ENCODE assay signal across 16 cellular contexts in the genomic region with DNA sequence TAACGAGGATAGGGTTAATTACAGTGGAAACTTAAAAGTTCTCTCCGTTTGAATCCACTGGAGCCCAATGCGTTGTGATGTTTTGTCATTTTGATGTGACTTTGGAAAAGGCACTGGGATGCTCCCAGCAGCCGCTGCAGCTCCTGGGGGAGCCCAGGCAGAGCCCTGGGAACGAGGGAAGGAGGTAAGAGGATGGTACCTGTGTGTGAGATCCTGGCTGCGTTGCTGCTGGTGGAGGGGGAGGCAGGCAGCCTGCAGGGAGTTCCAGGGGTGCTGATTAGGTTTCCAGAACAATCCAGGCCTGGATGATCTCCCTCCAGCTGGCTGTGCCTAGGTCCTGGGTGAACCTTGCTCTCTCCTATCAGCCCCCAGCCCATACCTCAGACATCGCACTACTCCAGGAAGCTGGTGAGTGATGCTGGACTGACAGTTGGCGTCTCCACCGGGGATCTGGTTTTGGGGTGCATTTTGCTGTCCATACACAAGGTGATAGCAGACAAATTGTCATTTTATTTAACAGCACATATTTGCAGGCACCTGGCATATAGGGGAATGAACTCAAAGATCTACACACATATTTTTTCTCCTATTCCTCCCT.
A peak's percentile ranks its signal among the peaks of the same experiment; 100 is the strongest.
DNase-seq lines count a peak whose midpoint lies in the region; ATAC-seq, FAIRE-seq and TF ChIP-seq lines count a peak whose summit lies in the region.
"Had no signal": no experiment of that assay in that cellular context is flagged by ENCODE, and none has a peak within 500 bp of the region (broad histone marks: within the 10 kb centered on the region; RNA-seq: fewer than 3 reads in every experiment).

No MANE protein-coding gene starts in this region.

- 60% methylated on average over 9 of the region's 9 CpGs for WGBS in liver

- H2AFZ ChIP-seq in Karpas-422 (ENCODE audit: low read length) = no peak overlapping the region

- H3K27ac ChIP-seq in VCaP (peak overlapping the region; percentile 97), liver (ENCODE audit: low read depth in 1 of 2, low read length in 2 of 2) (peak overlapping the region; percentile 36 to 71), Karpas-422 (ENCODE audit: low read length) (no peak overlapping the region)
- H3K27ac ChIP-seq: BLaER1, GM23248 had no signal

- H3K27me3 ChIP-seq in H7 (ENCODE audit: control insufficient read depth, insufficient read depth, low read length) (no peaks in the 10 kb centered on the region), liver (ENCODE audit: control insufficient read depth in 4 of 4, insufficient read depth in 4 of 4, low read length in 3 of 4) (no peaks in the 10 kb centered on the region), Karpas-422 (ENCODE audit: low read length) (no peaks in the 10 kb centered on the region)
- H3K27me3 ChIP-seq: BLaER1 had no signal

- no peaks in the 10 kb centered on the region for H4K20me1 ChIP-seq in Karpas-422 (ENCODE audit: insufficient read depth, low read depth, low read length)
- H4K20me1 ChIP-seq: BLaER1 had no signal

- H3K9me3 ChIP-seq in liver (ENCODE audit: control insufficient read depth in 4 of 4, low read length in 3 of 4) (no peaks in the 10 kb centered on the region), Karpas-422 (ENCODE audit: low read length) (no peaks in the 10 kb centered on the region)
- H3K9me3 ChIP-seq: BLaER1 had no signal

- peaks cover 7 to 49% (median 36%) of the 10 kb centered on the region in 4 donors for H3K4me1 ChIP-seq in liver (ENCODE audit: control insufficient read depth in 4 of 4, insufficient read depth in 4 of 4, low read length in 3 of 4)
- H3K4me1 ChIP-seq in Karpas-422 (ENCODE audit: low read length) = no peaks in the 10 kb centered on the region
- H3K4me1 ChIP-seq: BLaER1 had no signal

- no peak overlapping the region for H3K4me2 ChIP-seq in Karpas-422 (ENCODE audit: low read depth, low read length, poor library complexity, severe bottlenecking)
- H3K4me2 ChIP-seq: BLaER1 had no signal

- no peak for TF ChIP-seq CTCF in VCaP (conservative IDR thresholded peaks at IDR 0.05)
- no peak for TF ChIP-seq CTCF in liver (IDR thresholded peaks at IDR 0.05; ENCODE audit: low read depth, low read length, missing input control)

- no peak for ATAC-seq in left ventricle myocardium superior
- ATAC-seq: K562 had no signal

- H3K79me2 ChIP-seq in Karpas-422 (ENCODE audit: low read length) = no peaks in the 10 kb centered on the region

- no peaks in the 10 kb centered on the region for H3K36me3 ChIP-seq in H7 (replicated peaks; ENCODE audit: control insufficient read depth, insufficient read depth, low read length)
- H3K36me3 ChIP-seq in liver (ENCODE audit: control insufficient read depth in 4 of 4, insufficient read depth in 3 of 4, low read depth in 1 of 4, low read length in 3 of 4) = no peaks in the 10 kb centered on the region
- H3K36me3 ChIP-seq in Karpas-422 (ENCODE audit: insufficient read depth, low read length) = no peaks in the 10 kb centered on the region
- H3K36me3 ChIP-seq: BLaER1 had no signal

- intact Hi-C loops in left ventricle myocardium superior (cut with micrococcal nuclease) = loop anchor here (10.0 kb wide), 1 partner anchor 638 kb away; no protein-coding TSS in a partner anchor

- no peak overlapping the region for H3K4me3 ChIP-seq in H7 (ENCODE audit: insufficient read depth, low read depth, low read length)
- H3K4me3 ChIP-seq in liver (ENCODE audit: low read depth in 1 of 3, low read length in 3 of 3) = peak overlapping the region; percentile 27 to 80 (median 48)
- H3K4me3 ChIP-seq in Karpas-422 (ENCODE audit: low read length) = no peak overlapping the region
- H3K4me3 ChIP-seq: BLaER1, K562 had no signal

- FAIRE-seq in RCC 7860 (lab: Jason Lieb, UNC) = no peak
- FAIRE-seq: HTR-8/SVneo, K562 had no signal

- TF ChIP-seq RAD21 in liver (IDR thresholded peaks at IDR 0.05) = no peak

- DNase-seq in H7 = peak; percentile 49
- peak; percentile 53 for DNase-seq in retina
- no peak for DNase-seq in NCI-H1930 (lab: John Stamatoyannopoulos, UW)
- no peak for DNase-seq in Karpas-422
- DNase-seq in RCC 7860 (ENCODE audit: low spot score) = no peak
- DNase-seq in left ventricle myocardium superior = no peak
- DNase-seq: AML-193, Calu3, DMS 273 treated with DMSO at 0.1 percent for 48 hours, H9 had no signal

- H3K9ac ChIP-seq in liver (ENCODE audit: low read depth in 1 of 2, low read length in 2 of 2) (peak overlapping the region; percentile 59 to 89), Karpas-422 (ENCODE audit: low read length) (no peak overlapping the region)
- H3K9ac ChIP-seq: BLaER1, GM23248 had no signal

- H3K9me2 ChIP-seq in Karpas-422 (replicated peaks; ENCODE audit: insufficient read depth, low read length) = no peaks in the 10 kb centered on the region

TF ChIP-seq in liver, 16 proteins besides CTCF, POLR2A, EP300 and RAD21:
- TF ChIP-seq TAF1 (conservative IDR thresholded peaks at IDR 0.05) (no peak), HNF4A (conservative IDR thresholded peaks at IDR 0.05) (peak in 1 of 2 donors; percentile 3)
TF ChIP-seq in liver: peak in this region for 1.

Comparison
In these comparisons a context has a peak if more than half of its experiments do, and no peak if none do; other contexts are left out.
1. DNase-seq: peak in H7 (single experiment) and retina (single experiment); none in NCI-H1930 (0 of 2), Karpas-422 (single experiment), RCC 7860 (single experiment) and left ventricle myocardium superior (single experiment).
2. H3K4me3 ChIP-seq: peak in liver (3 of 3); none in H7 (single experiment) and Karpas-422 (single experiment).